19 cellular contexts compared by ENCODE assay signal in genomic region chr10:91434041-91434440, GRCh38. TPM values are rescaled to one million over a fixed set of nuclear protein-coding genes. Genes with fewer than 3 reads are reported as not detected.
A peak's percentile ranks its signal among the peaks of the same experiment; 100 is the strongest.
DNase-seq lines count a peak whose midpoint lies in the region; ATAC-seq, FAIRE-seq and TF ChIP-seq lines count a peak whose summit lies in the region.
"Had no signal": no experiment of that assay in that cellular context is flagged by ENCODE, and none has a peak within 500 bp of the region (broad histone marks: within the 10 kb centered on the region; RNA-seq: fewer than 3 reads in every experiment).

No MANE protein-coding gene starts in this region.

- H3K27ac ChIP-seq in ACC112 (ENCODE audit: low read depth, low read length) (peak overlapping the region; percentile 64), suprapubic skin (no peak overlapping the region)
- H3K27ac ChIP-seq in effector memory CD4-positive, alpha-beta T cell (ENCODE audit: insufficient read depth, low read length, poor library complexity, severe bottlenecking), result no peak overlapping the region
- H3K27ac ChIP-seq: gastrocnemius medialis, psoas muscle, SJCRH30 had no signal

- no peaks in the 10 kb centered on the region for H3K79me2 ChIP-seq in ACC112 (ENCODE audit: control insufficient read depth, insufficient read depth, low read length, unreplicated experiment)

- TF ChIP-seq CTCF in bronchial epithelial cell (IDR thresholded peaks at IDR 0.05; ENCODE audit: insufficient read depth, low read length, severe bottlenecking), result no peak
- TF ChIP-seq CTCF in suprapubic skin (IDR thresholded peaks at IDR 0.05), result no peak

- H3K4me1 ChIP-seq in ACC112 (ENCODE audit: control insufficient read depth, insufficient read depth, low read length, unreplicated experiment) (peaks cover 10% of the 10 kb centered on the region), suprapubic skin (no peaks in the 10 kb centered on the region)
- H3K4me1 ChIP-seq in effector memory CD4-positive, alpha-beta T cell (ENCODE audit: control insufficient read depth, insufficient read depth, low read length, poor library complexity, severe bottlenecking), result no peaks in the 10 kb centered on the region
- H3K4me1 ChIP-seq: SJCRH30 had no signal

- H3K27me3 ChIP-seq in ACC112 (ENCODE audit: insufficient read depth, low read length), result no peaks in the 10 kb centered on the region
- H3K27me3 ChIP-seq in bronchial epithelial cell (ENCODE audit: control insufficient read depth, insufficient read depth, low read length), result no peaks in the 10 kb centered on the region
- no peaks in the 10 kb centered on the region for H3K27me3 ChIP-seq in suprapubic skin
- H3K27me3 ChIP-seq in effector memory CD4-positive, alpha-beta T cell (replicated peaks; ENCODE audit: control insufficient read depth, insufficient read depth, low read length, poor library complexity, severe bottlenecking), result no peaks in the 10 kb centered on the region
- H3K27me3 ChIP-seq: gastrocnemius medialis, SJCRH30 had no signal

- H3K4me3 ChIP-seq in ACC112 (ENCODE audit: low read depth, low read length) (no peak overlapping the region), bronchial epithelial cell (ENCODE audit: low read depth, low read length) (no peak overlapping the region), suprapubic skin (no peak overlapping the region)
- H3K4me3 ChIP-seq in effector memory CD4-positive, alpha-beta T cell (ENCODE audit: insufficient read depth, low read depth, low read length, poor library complexity, severe bottlenecking), result no peak overlapping the region
- H3K4me3 ChIP-seq: gastrocnemius medialis, psoas muscle, SJCRH30 had no signal

- no peak for TF ChIP-seq EP300 in suprapubic skin (IDR thresholded peaks at IDR 0.05)

- H3K9me3 ChIP-seq in suprapubic skin, result no peaks in the 10 kb centered on the region
- H3K9me3 ChIP-seq in effector memory CD4-positive, alpha-beta T cell (ENCODE audit: control insufficient read depth, low read length), result no peaks in the 10 kb centered on the region
- H3K9me3 ChIP-seq: gastrocnemius medialis, psoas muscle, SJCRH30 had no signal

- DNase-seq in LHCN-M2 (ENCODE audit: low read depth) (peak; percentile 64), bronchial epithelial cell (ENCODE audit: low read depth) (peak; percentile 26), kidney tubule cell (ENCODE audit: low spot score) (peak; percentile 47), suprapubic skin (ENCODE audit: low spot score in 2 of 2) (no peak), cerebellar nuclear complex (lab: John Stamatoyannopoulos, UW) (no peak)
- no peak for DNase-seq in effector memory CD4-positive, alpha-beta T cell
- DNase-seq: activated CD4-positive, CD25-positive, alpha-beta regulatory T cell treated with anti-CD3 and anti-CD28 coated beads, Interleukin-2, amount 50 U/mL, for 72 hours; activated naive CD4-positive, alpha-beta T cell treated with anti-CD3 and anti-CD28 coated beads for 36 hours; AML-193; effector CD8-positive, alpha-beta T cell; gastrocnemius medialis; GF-D8; NCI-H1694; NCI-H446 treated with DMSO at 0.1 percent for 48 hours; psoas muscle; SJCRH30 had no signal

- TF ChIP-seq POLR2A in suprapubic skin (IDR thresholded peaks at IDR 0.05), result no peak

- H3K36me3 ChIP-seq in ACC112 (ENCODE audit: insufficient read depth, low read length), result no peaks in the 10 kb centered on the region; the same call in 1 of the 2 replicates
- H3K36me3 ChIP-seq in bronchial epithelial cell (ENCODE audit: control insufficient read depth, insufficient read depth, low read length), result no peaks in the 10 kb centered on the region
- H3K36me3 ChIP-seq in suprapubic skin, result peaks cover 8% of the 10 kb centered on the region
- no peaks in the 10 kb centered on the region for H3K36me3 ChIP-seq in effector memory CD4-positive, alpha-beta T cell (ENCODE audit: control insufficient read depth, insufficient read depth, low read length)
- H3K36me3 ChIP-seq: gastrocnemius medialis, SJCRH30 had no signal

- WGBS in suprapubic skin, result 83% methylated on average over 1 of the region's 1 CpG

- H2AFZ ChIP-seq in ACC112 (ENCODE audit: low read length, unreplicated experiment), result no peak overlapping the region

- FAIRE-seq in bronchial epithelial cell (lab: Jason Lieb, UNC), result no peak
- FAIRE-seq: GM12892 had no signal

- no peak for ATAC-seq in GM18511 (IDR thresholded peaks at IDR 0.05; ENCODE audit: unreplicated experiment)
- ATAC-seq: gastrocnemius medialis, psoas muscle had no signal

RNA-seq across cellular contexts. Expression of gene HECTD2, which starts 23.9 kb away (rescaled TPM):
- total RNA-seq in LHCN-M2 (2014; rRNA removed), result 20.6 and 21.4 TPM in 2 replicates
- 1.8 TPM for polyA plus RNA-seq in LHCN-M2 (2012)
- 1.6 and 2.3 TPM in 2 replicates for total RNA-seq in bronchial epithelial cell
- 10 to 100 TPM in 1 of 4 donors, 1 to 10 TPM in 3; 3.4 to 10.5 (median 8.6) TPM for total RNA-seq in suprapubic skin

Comparison
In these comparisons a context has a peak if more than half of its experiments do, and no peak if none do; other contexts are left out.
1. DNase-seq: peak in LHCN-M2 (single experiment), bronchial epithelial cell (single experiment) and kidney tubule cell (single experiment); none in suprapubic skin (0 of 2), cerebellar nuclear complex (0 of 2) and effector memory CD4-positive, alpha-beta T cell (0 of 3).